In the genomic region with DNA sequence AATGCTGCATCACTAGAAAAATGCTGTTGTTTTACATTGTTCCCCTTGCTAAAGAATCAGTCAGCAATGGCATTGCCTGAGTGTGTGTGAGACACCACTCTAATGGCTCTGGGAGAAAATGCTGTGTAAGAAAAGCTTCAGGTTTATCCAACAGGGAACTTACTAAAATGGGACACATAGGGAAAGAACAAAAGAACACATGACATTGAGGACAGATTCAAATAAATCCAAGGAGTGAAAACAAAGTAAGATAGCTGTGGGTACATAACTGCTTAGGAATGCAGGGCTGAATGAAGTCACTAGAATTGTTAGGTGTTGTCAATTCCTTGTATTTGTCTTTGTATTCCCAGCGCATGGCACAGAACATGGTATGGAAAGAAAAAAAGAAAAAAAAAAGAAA, we compare ENCODE assay signal across 31 cellular contexts. TPM values are rescaled to one million over a fixed set of nuclear protein-coding genes. Genes with fewer than 3 reads are reported as not detected.
A peak's percentile ranks its signal among the peaks of the same experiment; 100 is the strongest.
DNase-seq lines count a peak whose midpoint lies in the region; ATAC-seq and TF ChIP-seq lines count a peak whose summit lies in the region.
"Had no signal": no experiment of that assay in that cellular context is flagged by ENCODE, and none has a peak within 500 bp of the region (broad histone marks: within the 10 kb centered on the region; RNA-seq: fewer than 3 reads in every experiment).

No MANE protein-coding gene starts in this region.

- peaks cover 0 to 18% (median 0%) of the 10 kb centered on the region in 4 donors for H3K36me3 ChIP-seq in sigmoid colon
- peaks cover 98% of the 10 kb centered on the region for H3K36me3 ChIP-seq in MG63
- H3K36me3 ChIP-seq: BE2C, breast epithelium had no signal

- no peak for TF ChIP-seq POLR2A in sigmoid colon (IDR thresholded peaks at IDR 0.05)

- no peaks in the 10 kb centered on the region for H3K9me3 Mint-ChIP-seq in WTC11
- H3K9me3 Mint-ChIP-seq: H9; stimulated activated naive CD8-positive, alpha-beta T cell treated with anti-CD3 and anti-CD28 coated beads, Interleukin-15, Interleukin-2, amounts not matched to agents 100 ng/mL and 50 ng/mL, for 24 hours; T-helper 1 cell treated with Interleukin-12 subunit alpha and Interleukin-12 subunit beta and Interleukin-4 antibody, amounts not matched to agents 30 μg/mL and 1 μg/mL, for 36 hours had no signal

- no peak for ATAC-seq in WTC11
- no peak for ATAC-seq in HG03135 (IDR thresholded peaks at IDR 0.05; ENCODE audit: unreplicated experiment)
- ATAC-seq: A549; activated T-cell treated with anti-CD3 and anti-CD28 coated beads, Interleukin-2, amount 50 U/mL, for 72 hours had no signal

- H3K27ac ChIP-seq in sigmoid colon, result peak overlapping the region in 3 of 4 donors; percentile 90 to 95 (median 92)
- H3K27ac ChIP-seq: A549, epithelial cell of prostate, RWPE1 had no signal

- H3K4me3 ChIP-seq in sigmoid colon (no peak overlapping the region), MG63 (no peak overlapping the region)
- H3K4me3 ChIP-seq: A549, breast epithelium, tibial artery had no signal

- CTCF ChIA-PET in WTC11 (lab: Charles Lee), result interaction anchor here (2.4 kb wide), 1 partner anchor 437 kb away, joined by 6 read pairs; no protein-coding TSS in a partner anchor

- DNase-seq in EH (ENCODE audit: low read depth), result peak; percentile 58
- DNase-seq in WTC11 (ENCODE audit: low spot score), result no peak
- DNase-seq in fibroblast of peridontal ligament (ENCODE audit: extremely low read depth), result peak; percentile 43
- no peak for DNase-seq in sigmoid colon
- DNase-seq in AG08396 (ENCODE audit: low spot score), result no peak
- DNase-seq in MG63, result no peak
- DNase-seq in stimulated activated CD8-positive, alpha-beta memory T cell treated with anti-CD3 and anti-CD28 coated beads, Interleukin-4, amount 100 ng/mL, for 48 hours, result no peak
- DNase-seq: activated CD4-positive, alpha-beta T cell treated with anti-CD3 and anti-CD28 coated beads for 48 hours; activated naive CD4-positive, alpha-beta T cell; activated T-cell treated with anti-CD3 and anti-CD28 coated beads, Interleukin-2, amount 50 U/mL, for 72 hours; BE2C; effector CD4-positive, alpha-beta T cell; foreskin melanocyte; GDM1; H9; KBM-7; NCI-H1417; NCI-H2081 treated with DMSO at 0.1 percent for 48 hours; NCI-H345; tibial artery had no signal

- H3K9me3 ChIP-seq in sigmoid colon (no peaks in the 10 kb centered on the region), MG63 (no peaks in the 10 kb centered on the region)
- H3K9me3 ChIP-seq: A549, BE2C, breast epithelium, tibial artery had no signal

- intact Hi-C loops in sigmoid colon (cut with DNase I), result no loop called here

- no peaks in the 10 kb centered on the region for H3K27me3 ChIP-seq in sigmoid colon
- no peaks in the 10 kb centered on the region for H3K27me3 ChIP-seq in MG63
- H3K27me3 ChIP-seq: BE2C, tibial artery had no signal

- no peak overlapping the region for H3K4me3 Mint-ChIP-seq in WTC11
- H3K4me3 Mint-ChIP-seq: activated T-cell treated with anti-CD3 and anti-CD28 coated beads, Interleukin-2, amount 50 U/mL, for 72 hours; H9; memory B cell; stimulated activated naive CD8-positive, alpha-beta T cell treated with anti-CD3 and anti-CD28 coated beads, Interleukin-15, Interleukin-2, amounts not matched to agents 100 ng/mL and 50 ng/mL, for 24 hours; T-helper 1 cell treated with Interleukin-12 subunit alpha and Interleukin-12 subunit beta and Interleukin-4 antibody, amounts not matched to agents 30 μg/mL and 1 μg/mL, for 36 hours had no signal

- H3K4me1 ChIP-seq in sigmoid colon, result peaks cover 0 to 43% (median 13%) of the 10 kb centered on the region in 4 donors
- H3K4me1 ChIP-seq: A549, BE2C, breast epithelium had no signal

- H3K27me3 Mint-ChIP-seq in WTC11 (ENCODE audit: low read depth), result no peaks in the 10 kb centered on the region

- peaks cover 24% of the 10 kb centered on the region for H3K4me1 Mint-ChIP-seq in WTC11
- H3K4me1 Mint-ChIP-seq: memory B cell had no signal

- 0 out of 2 replicates have a peak overlapping the region, but pooled peaks have one; percentile 41 for H3K27ac Mint-ChIP-seq in WTC11
- H3K27ac Mint-ChIP-seq: activated T-cell treated with anti-CD3 and anti-CD28 coated beads, Interleukin-2, amount 50 U/mL, for 72 hours; H9; memory B cell; progenitor cell of endocrine pancreas; stimulated activated naive CD8-positive, alpha-beta T cell treated with anti-CD3 and anti-CD28 coated beads, Interleukin-15, Interleukin-2, amounts not matched to agents 100 ng/mL and 50 ng/mL, for 24 hours; T-helper 1 cell treated with Interleukin-12 subunit alpha and Interleukin-12 subunit beta and Interleukin-4 antibody, amounts not matched to agents 30 μg/mL and 1 μg/mL, for 36 hours had no signal

- TF ChIP-seq EP300 in sigmoid colon (IDR thresholded peaks at IDR 0.05), result no peak

- WGBS in sigmoid colon, 2 donors, result 90 to 99% methylated on average over 1 of the region's 1 CpG

- no peaks in the 10 kb centered on the region for H3K36me3 Mint-ChIP-seq in WTC11
- H3K36me3 Mint-ChIP-seq: memory B cell had no signal

- POLR2A ChIA-PET in WTC11 (lab: Charles Lee), result no interaction called here

- TF ChIP-seq CTCF in WTC11 (IDR thresholded peaks at IDR 0.05) (no peak), sigmoid colon (IDR thresholded peaks at IDR 0.05) (no peak)

TF ChIP-seq in WTC11, 78 proteins besides CTCF, POLR2A, EP300 and RAD21 (continues in another document):
- TF ChIP-seq TCF7 (CRISPR knock-in tag; IDR thresholded peaks at IDR 0.05; ENCODE audit: low read depth), result no peak
- no peak for TF ChIP-seq CREB1 (CRISPR knock-in tag; IDR thresholded peaks at IDR 0.05)
- TF ChIP-seq ZNF281 (CRISPR knock-in tag; IDR thresholded peaks at IDR 0.05), result no peak
- no peak for TF ChIP-seq RORB (CRISPR knock-in tag; IDR thresholded peaks at IDR 0.05)
- TF ChIP-seq, protein P1, sequence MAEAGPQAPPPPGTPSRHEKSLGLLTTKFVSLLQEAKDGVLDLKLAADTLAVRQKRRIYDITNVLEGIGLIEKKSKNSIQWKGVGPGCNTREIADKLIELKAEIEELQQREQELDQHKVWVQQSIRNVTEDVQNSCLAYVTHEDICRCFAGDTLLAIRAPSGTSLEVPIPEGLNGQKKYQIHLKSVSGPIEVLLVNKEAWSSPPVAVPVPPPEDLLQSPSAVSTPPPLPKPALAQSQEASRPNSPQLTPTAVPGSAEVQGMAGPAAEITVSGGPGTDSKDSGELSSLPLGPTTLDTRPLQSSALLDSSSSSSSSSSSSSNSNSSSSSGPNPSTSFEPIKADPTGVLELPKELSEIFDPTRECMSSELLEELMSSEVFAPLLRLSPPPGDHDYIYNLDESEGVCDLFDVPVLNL (CRISPR knock-in tag; IDR thresholded peaks at IDR 0.05; ENCODE audit: borderline replicate concordance, low read depth), result no peak
- TF ChIP-seq RELA (CRISPR knock-in tag; IDR thresholded peaks at IDR 0.05; ENCODE audit: borderline replicate concordance), result no peak
- TF ChIP-seq, protein P2, sequence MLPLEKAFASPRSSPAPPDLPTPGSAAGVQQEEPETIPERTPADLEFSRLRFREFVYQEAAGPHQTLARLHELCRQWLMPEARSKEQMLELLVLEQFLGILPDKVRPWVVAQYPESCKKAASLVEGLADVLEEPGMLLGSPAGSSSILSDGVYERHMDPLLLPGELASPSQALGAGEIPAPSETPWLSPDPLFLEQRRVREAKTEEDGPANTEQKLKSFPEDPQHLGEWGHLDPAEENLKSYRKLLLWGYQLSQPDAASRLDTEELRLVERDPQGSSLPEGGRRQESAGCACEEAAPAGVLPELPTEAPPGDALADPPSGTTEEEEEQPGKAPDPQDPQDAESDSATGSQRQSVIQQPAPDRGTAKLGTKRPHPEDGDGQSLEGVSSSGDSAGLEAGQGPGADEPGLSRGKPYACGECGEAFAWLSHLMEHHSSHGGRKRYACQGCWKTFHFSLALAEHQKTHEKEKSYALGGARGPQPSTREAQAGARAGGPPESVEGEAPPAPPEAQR (CRISPR knock-in tag; IDR thresholded peaks at IDR 0.05), result no peak
- TF ChIP-seq MYBL2 (CRISPR knock-in tag; IDR thresholded peaks at IDR 0.05), result no peak
- no peak for TF ChIP-seq JAZF1 (CRISPR knock-in tag; IDR thresholded peaks at IDR 0.05)

RNA-seq across cellular contexts. Expression of gene BLID, which starts 24.2 kb away (rescaled TPM):
- total RNA-seq in WTC11 (2021), result not detected in 3 replicates
- 1 to 10 TPM; 1.6 to 2.2 (median 2.0) TPM for total RNA-seq in sigmoid colon
- under 1 TPM in 1 of 3 donors, not detected in 2; 0.09 TPM for polyA plus RNA-seq in sigmoid colon
- total RNA-seq in MG63 (2014; rRNA removed; shearing (Covaris generic); ENCODE audit: low replicate concordance), result not detected in 2 replicates
- total RNA-seq: activated CD8-positive, alpha-beta memory T cell treated with anti-CD3 and anti-CD28 coated beads for 36 hours; activated T-cell treated with anti-CD3 and anti-CD28 coated beads, Interleukin-2, amount 50 U/mL, for 72 hours; H9; progenitor cell of endocrine pancreas had no signal
- polyA plus RNA-seq: adipose tissue had no signal

Comparison
In these comparisons a context has a peak if more than half of its experiments do, and no peak if none do; other contexts are left out.
1. DNase-seq: peak in EH (single experiment) and fibroblast of peridontal ligament (single experiment); none in WTC11 (single experiment), sigmoid colon (single experiment), AG08396 (single experiment), MG63 (single experiment) and stimulated activated CD8-positive, alpha-beta memory T cell treated with anti-CD3 and anti-CD28 coated beads, Interleukin-4, amount 100 ng/mL, for 48 hours (single experiment).